1 cellular context compared by ENCODE assay signal in genomic region chr19:39969681-39970423, GRCh38.
TF ChIP-seq lines count a peak whose summit lies in the region.

No MANE protein-coding gene starts in this region.

TF ChIP-seq in IMR-90, 13 proteins besides CTCF, POLR2A, EP300 and RAD21:
- TF ChIP-seq ELK1 (IDR thresholded peaks at IDR 0.05; ENCODE audit: borderline replicate concordance, low read depth, low read length) (no peak), MXI1 (IDR thresholded peaks at IDR 0.05; ENCODE audit: borderline replicate concordance, low read depth, low read length) (no peak), CHD1 (IDR thresholded peaks at IDR 0.05; ENCODE audit: low read depth, low read length) (no peak), SMC3 (IDR thresholded peaks at IDR 0.05; ENCODE audit: low read depth, low read length) (no peak), BHLHE40 (IDR thresholded peaks at IDR 0.05; ENCODE audit: low read depth, low read length) (no peak), MAFK (IDR thresholded peaks at IDR 0.05; ENCODE audit: low read depth, low read length) (no peak), FOS (IDR thresholded peaks at IDR 0.05; ENCODE audit: low read depth, low read length) (no peak), CEBPB (IDR thresholded peaks at IDR 0.05; ENCODE audit: low read depth, low read length) (no peak), RFX5 (IDR thresholded peaks at IDR 0.05; ENCODE audit: low read depth, low read length) (no peak), MAZ (IDR thresholded peaks at IDR 0.05; ENCODE audit: borderline replicate concordance, low read depth, low read length) (no peak), RCOR1 (IDR thresholded peaks at IDR 0.05; ENCODE audit: insufficient replicate concordance, low read length) (no peak), USF2 (IDR thresholded peaks at IDR 0.05; ENCODE audit: low read depth, low read length) (no peak), NFE2L2 (IDR thresholded peaks at IDR 0.05; ENCODE audit: low read depth, low read length) (no peak)
